4 cellular contexts compared by ENCODE assay signal in the genomic region with DNA sequence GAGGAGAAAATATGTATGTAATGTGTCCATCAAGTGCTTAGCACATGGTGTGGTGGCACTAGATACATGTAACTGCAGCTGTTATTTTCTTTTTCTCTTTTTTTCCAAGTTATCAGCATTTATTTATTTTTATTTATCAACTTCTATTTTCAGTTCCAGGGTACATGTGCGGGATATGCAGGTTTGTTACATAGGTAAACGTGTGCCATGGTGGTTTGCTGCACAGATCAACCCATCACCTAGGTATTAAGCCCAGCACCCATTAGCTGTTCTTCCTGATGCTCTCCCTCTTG. TPM values are rescaled to one million over a fixed set of nuclear protein-coding genes. Genes with fewer than 3 reads are reported as not detected.
"Had no signal": no experiment of that assay in that cellular context is flagged by ENCODE, and none has a peak within 500 bp of the region (broad histone marks: within the 10 kb centered on the region; RNA-seq: fewer than 3 reads in every experiment).

No MANE protein-coding gene starts in this region.

RNA-seq across cellular contexts. Expression of a gene that starts 47.9 kb away (rescaled TPM):
- total RNA-seq: activated CD4-positive, alpha-beta memory T cell treated with anti-CD3 and anti-CD28 coated beads for 36 hours; activated CD4-positive, alpha-beta T cell treated with anti-CD3 and anti-CD28 coated beads, Interleukin-2, amount 10 ng/mL, durations not matched to agents 7 days and 5 days; activated naive CD8-positive, alpha-beta T cell treated with anti-CD3 and anti-CD28 coated beads, Interleukin-2, amount 10 ng/mL, durations not matched to agents 7 days and 5 days; activated T-cell treated with anti-CD3 and anti-CD28 coated beads, Interleukin-2, amount 50 U/mL, for 72 hours had no signal
